Comparison of ENCODE assay signal across 8 cellular contexts in genomic region chr16:14680396-14680795, GRCh38. TPM values are rescaled to one million over a fixed set of nuclear protein-coding genes. Genes with fewer than 3 reads are reported as not detected.
"Had no signal": no experiment of that assay in that cellular context is flagged by ENCODE, and none has a peak within 500 bp of the region (broad histone marks: within the 10 kb centered on the region; RNA-seq: fewer than 3 reads in every experiment).

No MANE protein-coding gene starts in this region.

RNA-seq across cellular contexts. Expression of gene PLA2G10, which starts 13.7 kb away (rescaled TPM):
- total RNA-seq: Right ventricle myocardium inferior, Right ventricle myocardium superior, RPMI7951, SJCRH30, SJSA1, SK-MEL-5 had no signal
- polyA plus RNA-seq: SK-N-SH had no signal

RNA-seq across cellular contexts. Expression of gene NPIPA3, which starts 22.8 kb away (rescaled TPM):
- total RNA-seq: PC-9 had no signal
